26 cellular contexts compared by ENCODE assay signal in genomic region chr11:83694191-83694905, GRCh38.
DNase-seq lines count a peak whose midpoint lies in the region; ATAC-seq and TF ChIP-seq lines count a peak whose summit lies in the region.
"Had no signal": no experiment of that assay in that cellular context is flagged by ENCODE, and none has a peak within 500 bp of the region (broad histone marks: within the 10 kb centered on the region; RNA-seq: fewer than 3 reads in every experiment).

No MANE protein-coding gene starts in this region.

- H3K36me3 ChIP-seq in GM23248 (ENCODE audit: low read depth) (no peaks in the 10 kb centered on the region), neuronal stem cell (replicated peaks in 1 of 2; ENCODE audit: control insufficient read depth in 2 of 2, insufficient read depth in 2 of 2, low read length in 2 of 2) (no peaks in the 10 kb centered on the region), Caco-2 (ENCODE audit: control insufficient read depth, insufficient read depth, low read length) (no peaks in the 10 kb centered on the region)
- H3K36me3 ChIP-seq: BLaER1, lower lobe of right lung, neutrophil, suprapubic skin had no signal

- peaks cover 23% of the 10 kb centered on the region for H3K4me1 Mint-ChIP-seq in Caco-2 (ENCODE audit: low read depth, unreplicated experiment)
- H3K4me1 Mint-ChIP-seq in immature natural killer cell: no peaks in the 10 kb centered on the region
- H3K4me1 Mint-ChIP-seq: activated CD4-positive, alpha-beta T cell treated with anti-CD3 and anti-CD28 coated beads for 36 hours had no signal

- H2AFZ ChIP-seq in GM23248: peak overlapping the region; percentile 59
- peak overlapping the region; percentile 54 for H2AFZ ChIP-seq in neuronal stem cell (ENCODE audit: low read length)

- peaks cover 7% of the 10 kb centered on the region; the same call in 1 of the 2 replicates for H3F3A ChIP-seq in GM23248 (ENCODE audit: insufficient read depth)

- no peak overlapping the region for H3K4me3 Mint-ChIP-seq in Caco-2 (ENCODE audit: unreplicated experiment)
- no peak overlapping the region for H3K4me3 Mint-ChIP-seq in immature natural killer cell
- H3K4me3 Mint-ChIP-seq: activated CD4-positive, alpha-beta T cell treated with anti-CD3 and anti-CD28 coated beads for 36 hours; activated T-cell treated with anti-CD3 and anti-CD28 coated beads, Interleukin-2, amount 50 U/mL, for 24 hours; brain had no signal

- H3K27ac ChIP-seq in GM23248 (no peak overlapping the region), cingulate gyrus (ENCODE audit: low read depth, low read length) (peak overlapping the region; percentile 1), neuronal stem cell (replicated peaks; ENCODE audit: low read length) (no peak overlapping the region)
- H3K27ac ChIP-seq: BLaER1, coronary artery, lower lobe of right lung, neutrophil, suprapubic skin had no signal

- no peaks in the 10 kb centered on the region for H3K79me1 ChIP-seq in neuronal stem cell (ENCODE audit: low read depth, low read length)

- 0 out of 2 replicates have a peak, but pooled peaks cover 3% of the 10 kb centered on the region for H3K4me1 ChIP-seq in GM23248 (ENCODE audit: insufficient read depth)
- H3K4me1 ChIP-seq in neuronal stem cell (ENCODE audit: control insufficient read depth in 2 of 2, insufficient read depth in 1 of 2, low read depth in 1 of 2, low read length in 2 of 2): peaks cover 11 to 18% of the 10 kb centered on the region in 2 donors
- peaks cover 32% of the 10 kb centered on the region for H3K4me1 ChIP-seq in Caco-2
- H3K4me1 ChIP-seq: BLaER1 had no signal

- no peak overlapping the region for H2BK120ac ChIP-seq in neuronal stem cell (ENCODE audit: low read depth, low read length)

- no peak overlapping the region for H2BK12ac ChIP-seq in neuronal stem cell (ENCODE audit: low read length)

- DNase-seq in GM23248 (no peak), globus pallidus (ENCODE audit: low spot score) (peak; percentile 80), neuronal stem cell (ENCODE audit: low spot score) (no peak), Caco-2 (no peak), immature natural killer cell (no peak)
- DNase-seq: activated CD4-positive, alpha-beta T cell treated with anti-CD3 and anti-CD28 coated beads for 36 hours; activated T-cell treated with anti-CD3 and anti-CD28 coated beads, Interleukin-2, amount 50 U/mL, for 24 hours; DMS79 treated with DMSO at 0.1 percent for 48 hours; foreskin fibroblast; Karpas-422; kidney; lower lobe of right lung; MV-4-11; NCI-H1694 treated with DMSO at 0.1 percent for 48 hours; RPMI8226; stimulated activated CD4-positive, alpha-beta T cell treated with anti-CD3 and anti-CD28 coated beads, Interleukin-2, amount 100 ng/mL, for 24 hours; T-helper 2 cell had no signal

- H3K4me3 ChIP-seq in GM23248: no peak overlapping the region
- no peak overlapping the region for H3K4me3 ChIP-seq in neuronal stem cell (ENCODE audit: low read length in 2 of 2)
- H3K4me3 ChIP-seq in Caco-2 (ENCODE audit: low read depth, low read length): no peak overlapping the region
- H3K4me3 ChIP-seq: BLaER1, coronary artery, lower lobe of right lung, skin epidermis, suprapubic skin had no signal

- no TSS peak for BruUV-seq in Caco-2 (replicated peaks; lab: Mats Ljungman, UMichigan)

- H3K27me3 Mint-ChIP-seq in Caco-2 (ENCODE audit: insufficient read depth, unreplicated experiment): no peaks in the 10 kb centered on the region
- peaks cover 0 to 3% (median 2%) of the 10 kb centered on the region in 3 donors for H3K27me3 Mint-ChIP-seq in immature natural killer cell (ENCODE audit: low read depth in 3 of 3)
- H3K27me3 Mint-ChIP-seq: activated T-cell treated with anti-CD3 and anti-CD28 coated beads, Interleukin-2, amount 50 U/mL, for 24 hours; brain had no signal

- H3K14ac ChIP-seq in neuronal stem cell (ENCODE audit: low read length): no peak overlapping the region

- no peak overlapping the region for H4K8ac ChIP-seq in neuronal stem cell (ENCODE audit: low read depth, low read length)

- CTCF ChIA-PET in Caco-2 (lab: Charles Lee): interaction anchor here (0.6 to 1.2 kb wide), 2 partner anchors 26 to 30 kb away, joined by 4 to 7 read pairs; no protein-coding TSS in a partner anchor

- H3K9me3 ChIP-seq in GM23248 (ENCODE audit: low read depth): no peaks in the 10 kb centered on the region
- no peaks in the 10 kb centered on the region for H3K9me3 ChIP-seq in neuronal stem cell (replicated peaks in 1 of 2; ENCODE audit: control insufficient read depth in 2 of 2, insufficient read depth in 1 of 2, low read depth in 1 of 2, low read length in 2 of 2)
- no peaks in the 10 kb centered on the region for H3K9me3 ChIP-seq in Caco-2
- H3K9me3 ChIP-seq: BLaER1, lower lobe of right lung, neutrophil, suprapubic skin had no signal

- H4K20me1 ChIP-seq in GM23248 (ENCODE audit: insufficient read depth): no peaks in the 10 kb centered on the region
- H4K20me1 ChIP-seq: BLaER1 had no signal

- intact Hi-C loops in Caco-2 (cut with micrococcal nuclease; ENCODE audit: unreplicated experiment): no loop called here

- H3K4me2 ChIP-seq in GM23248 (ENCODE audit: unreplicated experiment) (no peak overlapping the region), neuronal stem cell (ENCODE audit: insufficient read depth, low read length, poor library complexity, severe bottlenecking) (no peak overlapping the region)
- H3K4me2 ChIP-seq: BLaER1 had no signal

- ATAC-seq in GM19035 (IDR thresholded peaks at IDR 0.05; ENCODE audit: unreplicated experiment) (no peak), HG03108 (IDR thresholded peaks at IDR 0.05; ENCODE audit: unreplicated experiment) (no peak)
- ATAC-seq: activated CD4-positive, alpha-beta T cell treated with anti-CD3 and anti-CD28 coated beads for 36 hours; lower lobe of right lung had no signal

- 33 to 42% methylated on average over 10 of the region's 10 CpGs for WGBS in GM23248 (ENCODE audit: low coverage in 1 of 2, low lambda C conversion rate in 2 of 2, missing lambda C conversion rate in 2 of 2), 2 experiments
- WGBS in neuronal stem cell (ENCODE audit: extremely low coverage in 2 of 2, insufficient read length in 2 of 2, insufficient replicate concordance in 1 of 2), 2 donors: no CpG with 5 or more reads among the region's 10 CpGs

- no peaks in the 10 kb centered on the region for H3K27me3 ChIP-seq in GM23248 (replicated peaks; ENCODE audit: insufficient read depth)
- no peaks in the 10 kb centered on the region for H3K27me3 ChIP-seq in neuronal stem cell (ENCODE audit: control insufficient read depth in 3 of 3, insufficient read depth in 3 of 3, low read depth in 1 of 3, low read length in 3 of 3)
- H3K27me3 ChIP-seq in Caco-2 (replicated peaks; ENCODE audit: control insufficient read depth, insufficient read depth, low read length): no peaks in the 10 kb centered on the region
- H3K27me3 ChIP-seq: BLaER1, neutrophil, suprapubic skin had no signal

- no peak overlapping the region for H2BK15ac ChIP-seq in neuronal stem cell (ENCODE audit: low read length)

- POLR2A ChIA-PET in Caco-2 (lab: Charles Lee): no interaction called here

- H3K27ac Mint-ChIP-seq in Caco-2 (ENCODE audit: unreplicated experiment) (no peak overlapping the region), immature natural killer cell (peak overlapping the region in 1 of 6 donors; percentile 44)
- H3K27ac Mint-ChIP-seq: activated CD4-positive, alpha-beta T cell treated with anti-CD3 and anti-CD28 coated beads for 36 hours; activated T-cell treated with anti-CD3 and anti-CD28 coated beads, Interleukin-2, amount 50 U/mL, for 24 hours; brain had no signal

- H4K91ac ChIP-seq in neuronal stem cell (ENCODE audit: low read depth, low read length, poor library complexity): no peak overlapping the region

- no peak for TF ChIP-seq CTCF in Caco-2 (IDR thresholded peaks at IDR 0.05; ENCODE audit: insufficient read depth in 1 of 2, low read depth in 1 of 2, low read length in 1 of 2, severe bottlenecking in 1 of 2, unreplicated experiment in 1 of 2)

- H2AK5ac ChIP-seq in neuronal stem cell (ENCODE audit: low read depth, low read length): no peak overlapping the region

- H3K36me3 Mint-ChIP-seq in Caco-2 (ENCODE audit: insufficient read depth, unreplicated experiment): peaks cover 4% of the 10 kb centered on the region
- no peaks in the 10 kb centered on the region for H3K36me3 Mint-ChIP-seq in immature natural killer cell
- H3K36me3 Mint-ChIP-seq: brain had no signal

- no peak overlapping the region for H3K18ac ChIP-seq in neuronal stem cell (ENCODE audit: low read length)

- no peak overlapping the region for H3K23ac ChIP-seq in neuronal stem cell (ENCODE audit: low read depth, low read length, poor library complexity)

- H3K79me2 ChIP-seq in GM23248 (ENCODE audit: insufficient read depth): no peaks in the 10 kb centered on the region

- no peak overlapping the region for H2BK5ac ChIP-seq in neuronal stem cell (ENCODE audit: low read length)

- no peaks in the 10 kb centered on the region for H3K9me2 ChIP-seq in GM23248 (ENCODE audit: insufficient read depth)

- no peaks in the 10 kb centered on the region for H3K9me3 Mint-ChIP-seq in Caco-2 (ENCODE audit: unreplicated experiment)
- H3K9me3 Mint-ChIP-seq in immature natural killer cell: peaks cover 0 to 7% (median 5%) of the 10 kb centered on the region in 6 donors
- H3K9me3 Mint-ChIP-seq: activated T-cell treated with anti-CD3 and anti-CD28 coated beads, Interleukin-2, amount 50 U/mL, for 24 hours; brain had no signal

- H3K4ac ChIP-seq in neuronal stem cell (ENCODE audit: low read length): no peak overlapping the region

- H3K9ac ChIP-seq in GM23248 (no peak overlapping the region), neuronal stem cell (ENCODE audit: low read depth, low read length, poor library complexity) (no peak overlapping the region)
- H3K9ac ChIP-seq: BLaER1 had no signal

- in situ Hi-C loops in GM23248 (cut with MboI): no loop called here
